In the genomic region with DNA sequence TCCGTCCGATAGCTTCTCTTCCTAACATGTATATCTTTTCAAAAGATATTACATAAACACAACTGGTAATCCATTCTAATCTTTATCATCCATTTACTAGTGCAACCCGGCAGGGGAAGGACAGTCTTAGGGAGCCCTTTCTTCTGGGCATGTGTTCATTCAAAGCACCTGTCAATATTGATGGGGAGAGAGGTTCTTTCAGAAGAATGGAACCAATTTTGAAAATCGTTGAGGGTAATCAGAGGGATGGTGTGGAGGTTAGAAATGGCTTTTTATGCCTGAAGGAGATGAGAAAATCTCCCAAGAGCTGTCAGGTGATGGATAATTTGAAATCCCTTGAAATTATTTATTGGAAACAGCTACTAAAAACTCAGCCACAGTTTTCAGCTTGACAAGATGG, we compare ENCODE assay signal across 22 cellular contexts.
"Had no signal": no experiment of that assay in that cellular context is flagged by ENCODE, and none has a peak within 500 bp of the region (broad histone marks: within the 10 kb centered on the region; RNA-seq: fewer than 3 reads in every experiment).

No MANE protein-coding gene starts in this region.

- ATAC-seq: effector memory CD8-positive, alpha-beta T cell; esophagus mucosa; gastrocnemius medialis; heart right ventricle; left cardiac atrium; left lung; left ventricle myocardium superior; lower lobe of right lung; mucosa of descending colon had no signal

- H3K9me3 ChIP-seq: colonic mucosa, esophagus squamous epithelium, gastrocnemius medialis, heart right ventricle, left lung, lower lobe of right lung, mucosa of descending colon had no signal

- H3K27me3 ChIP-seq: colonic mucosa, esophagus squamous epithelium, gastrocnemius medialis, heart right ventricle, left lung had no signal

- H3K4me3 ChIP-seq: colonic mucosa, esophagus squamous epithelium, gastrocnemius medialis, heart right ventricle, left lung, lower lobe of right lung, mucosa of descending colon had no signal

- H3K36me3 ChIP-seq: colonic mucosa, esophagus squamous epithelium, gastrocnemius medialis, heart right ventricle, left lung, lower lobe of right lung had no signal

- H3K27ac ChIP-seq: colonic mucosa, epithelial cell of prostate, esophagus squamous epithelium, gastrocnemius medialis, heart right ventricle, left lung, lower lobe of right lung had no signal

- DNase-seq: colonic mucosa; cortex of kidney; effector CD8-positive, alpha-beta T cell; effector memory CD8-positive, alpha-beta T cell; endodermal cell; erythroblast; esophagus squamous epithelium; foreskin fibroblast; foreskin melanocyte; gastrocnemius medialis; glutamatergic neuron; head of caudate nucleus; heart right ventricle; hippocampal formation; left cardiac atrium; left lung; left ventricle myocardium superior; lower lobe of right lung; mesenchymal stem cell; mucosa of descending colon had no signal
